In the genomic region with DNA sequence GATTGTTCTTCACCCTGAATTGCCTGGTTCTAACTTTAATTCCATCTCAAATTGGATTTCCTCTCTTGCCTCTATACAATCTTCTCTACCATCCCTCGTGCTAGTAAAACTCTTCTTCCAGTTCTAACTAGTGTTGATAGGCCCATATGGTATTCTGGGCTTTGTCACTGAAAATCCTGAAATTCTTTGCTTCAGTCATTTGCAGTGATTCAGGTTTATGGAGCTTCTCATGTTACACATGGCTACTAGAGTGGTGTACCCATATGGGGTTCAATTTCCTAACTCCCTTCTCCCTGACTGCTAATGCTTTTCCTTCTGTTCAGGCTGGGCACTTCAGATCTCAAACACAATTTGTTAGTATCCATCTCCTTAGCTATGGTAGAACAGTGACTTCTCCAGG, we compare ENCODE assay signal across 26 cellular contexts.
DNase-seq lines count a peak whose midpoint lies in the region; ATAC-seq and TF ChIP-seq lines count a peak whose summit lies in the region.
"Had no signal": no experiment of that assay in that cellular context is flagged by ENCODE, and none has a peak within 500 bp of the region (broad histone marks: within the 10 kb centered on the region; RNA-seq: fewer than 3 reads in every experiment).

No MANE protein-coding gene starts in this region.

- H3K36me3 Mint-ChIP-seq in WTC11 = no peaks in the 10 kb centered on the region
- H3K36me3 Mint-ChIP-seq in activated CD8-positive, alpha-beta memory T cell treated with anti-CD3 and anti-CD28 coated beads, Interleukin-2, amount 10 ng/mL, durations not matched to agents 7 days and 5 days = no peaks in the 10 kb centered on the region
- H3K36me3 Mint-ChIP-seq: T-cell had no signal

- POLR2A ChIA-PET in WTC11 (lab: Charles Lee) = no interaction called here

- CTCF ChIA-PET in WTC11 (lab: Charles Lee) = no interaction called here
- CTCF ChIA-PET in activated CD8-positive, alpha-beta memory T cell treated with anti-CD3 and anti-CD28 coated beads, Interleukin-2, amount 10 ng/mL, durations not matched to agents 7 days and 5 days (lab: Charles Lee) = no interaction called here

- no peak overlapping the region for H3K4me3 Mint-ChIP-seq in WTC11
- no peak overlapping the region for H3K4me3 Mint-ChIP-seq in activated CD8-positive, alpha-beta memory T cell treated with anti-CD3 and anti-CD28 coated beads, Interleukin-2, amount 10 ng/mL, durations not matched to agents 7 days and 5 days
- H3K4me3 Mint-ChIP-seq: activated T-cell treated with anti-CD3 and anti-CD28 coated beads, Interleukin-2, amount 50 U/mL, for 72 hours; naive thymus-derived CD8-positive, alpha-beta T cell; T-cell had no signal

- ATAC-seq in HG03045 (IDR thresholded peaks at IDR 0.05; ENCODE audit: unreplicated experiment) (no peak), WTC11 (no peak)
- ATAC-seq in activated CD8-positive, alpha-beta memory T cell treated with anti-CD3 and anti-CD28 coated beads, Interleukin-2, amount 10 ng/mL, durations not matched to agents 7 days and 5 days = no peak
- ATAC-seq: activated T-cell treated with anti-CD3 and anti-CD28 coated beads, Interleukin-2, amount 50 U/mL, for 72 hours; body of pancreas; naive thymus-derived CD8-positive, alpha-beta T cell; psoas muscle; sciatic nerve; T-cell had no signal

- no peaks in the 10 kb centered on the region for H3K27me3 Mint-ChIP-seq in WTC11 (ENCODE audit: low read depth)
- H3K27me3 Mint-ChIP-seq in activated CD8-positive, alpha-beta memory T cell treated with anti-CD3 and anti-CD28 coated beads, Interleukin-2, amount 10 ng/mL, durations not matched to agents 7 days and 5 days = no peaks in the 10 kb centered on the region
- H3K27me3 Mint-ChIP-seq: naive thymus-derived CD8-positive, alpha-beta T cell; T-cell had no signal

- DNase-seq in AG08396 (ENCODE audit: low spot score) = peak; percentile 7
- DNase-seq in GM03348 (ENCODE audit: low spot score) = peak; percentile 5
- peak; percentile 98 for DNase-seq in NCI-H524 treated with DMSO at 0.1 percent for 48 hours (lab: John Stamatoyannopoulos, UW)
- peak; percentile 14 to 59 for DNase-seq in foreskin fibroblast
- no peak for DNase-seq in stimulated activated naive CD4-positive, alpha-beta T cell (lab: John Stamatoyannopoulos, UW)
- no peak for DNase-seq in WTC11 (ENCODE audit: low spot score)
- DNase-seq in activated CD8-positive, alpha-beta memory T cell treated with anti-CD3 and anti-CD28 coated beads, Interleukin-2, amount 10 ng/mL, durations not matched to agents 7 days and 5 days = no peak
- DNase-seq: activated T-cell treated with anti-CD3 and anti-CD28 coated beads, Interleukin-2, amount 50 U/mL, for 72 hours; body of pancreas; C1 segment of cervical spinal cord; DMS79; esophagus squamous epithelium; GF-D8; GM23248; kidney glomerular epithelial cell; naive thymus-derived CD8-positive, alpha-beta T cell; NCI-H1048; NCI-H1694; NCI-H526 treated with DMSO at 0.1 percent for 48 hours; nucleus accumbens; psoas muscle; stimulated activated CD4-positive, alpha-beta T cell treated with anti-CD3 and anti-CD28 coated beads, Interleukin-4, amount 100 ng/mL, for 1 hour; T-cell had no signal

- no peak overlapping the region for H3K4me3 ChIP-seq in foreskin fibroblast (ENCODE audit: low read depth in 1 of 2, low read length in 2 of 2)
- H3K4me3 ChIP-seq: body of pancreas, esophagus squamous epithelium, GM23248, psoas muscle, tibial nerve had no signal

- H3K9me3 Mint-ChIP-seq in WTC11 = peaks cover 8% of the 10 kb centered on the region; the same call in 1 of the 2 replicates
- peaks cover 4% of the 10 kb centered on the region for H3K9me3 Mint-ChIP-seq in activated CD8-positive, alpha-beta memory T cell treated with anti-CD3 and anti-CD28 coated beads, Interleukin-2, amount 10 ng/mL, durations not matched to agents 7 days and 5 days (ENCODE audit: low read depth)

- TF ChIP-seq CTCF in foreskin fibroblast (IDR thresholded peaks at IDR 0.05; ENCODE audit: low read depth, low read length) (no peak), WTC11 (IDR thresholded peaks at IDR 0.05) (no peak)

- peaks cover 35% of the 10 kb centered on the region for H3K4me1 Mint-ChIP-seq in WTC11
- no peaks in the 10 kb centered on the region for H3K4me1 Mint-ChIP-seq in activated CD8-positive, alpha-beta memory T cell treated with anti-CD3 and anti-CD28 coated beads, Interleukin-2, amount 10 ng/mL, durations not matched to agents 7 days and 5 days
- H3K4me1 Mint-ChIP-seq: naive thymus-derived CD8-positive, alpha-beta T cell; T-cell had no signal

- H3K27ac Mint-ChIP-seq in WTC11 = no peak overlapping the region
- no peak overlapping the region for H3K27ac Mint-ChIP-seq in activated CD8-positive, alpha-beta memory T cell treated with anti-CD3 and anti-CD28 coated beads, Interleukin-2, amount 10 ng/mL, durations not matched to agents 7 days and 5 days
- H3K27ac Mint-ChIP-seq: activated T-cell treated with anti-CD3 and anti-CD28 coated beads, Interleukin-2, amount 50 U/mL, for 72 hours; naive thymus-derived CD8-positive, alpha-beta T cell; T-cell had no signal

TF ChIP-seq in WTC11, 78 proteins besides CTCF, POLR2A, EP300 and RAD21 (continues in another document):
- TF ChIP-seq SP1 (CRISPR knock-in tag; conservative IDR thresholded peaks at IDR 0.05) (no peak), CBFB (CRISPR knock-in tag; IDR thresholded peaks at IDR 0.05; ENCODE audit: low read depth) (no peak), TEAD4 (CRISPR knock-in tag; IDR thresholded peaks at IDR 0.05) (no peak), SOX15 (CRISPR knock-in tag; IDR thresholded peaks at IDR 0.05) (no peak), KAT7 (CRISPR knock-in tag; IDR thresholded peaks at IDR 0.05; ENCODE audit: borderline replicate concordance) (no peak), ZNF263 (CRISPR knock-in tag; IDR thresholded peaks at IDR 0.05; ENCODE audit: low read depth) (no peak), IRF2 (CRISPR knock-in tag; IDR thresholded peaks at IDR 0.05; ENCODE audit: borderline replicate concordance, low read depth) (no peak), JAZF1 (CRISPR knock-in tag; IDR thresholded peaks at IDR 0.05) (no peak)
- TF ChIP-seq, protein P1, sequence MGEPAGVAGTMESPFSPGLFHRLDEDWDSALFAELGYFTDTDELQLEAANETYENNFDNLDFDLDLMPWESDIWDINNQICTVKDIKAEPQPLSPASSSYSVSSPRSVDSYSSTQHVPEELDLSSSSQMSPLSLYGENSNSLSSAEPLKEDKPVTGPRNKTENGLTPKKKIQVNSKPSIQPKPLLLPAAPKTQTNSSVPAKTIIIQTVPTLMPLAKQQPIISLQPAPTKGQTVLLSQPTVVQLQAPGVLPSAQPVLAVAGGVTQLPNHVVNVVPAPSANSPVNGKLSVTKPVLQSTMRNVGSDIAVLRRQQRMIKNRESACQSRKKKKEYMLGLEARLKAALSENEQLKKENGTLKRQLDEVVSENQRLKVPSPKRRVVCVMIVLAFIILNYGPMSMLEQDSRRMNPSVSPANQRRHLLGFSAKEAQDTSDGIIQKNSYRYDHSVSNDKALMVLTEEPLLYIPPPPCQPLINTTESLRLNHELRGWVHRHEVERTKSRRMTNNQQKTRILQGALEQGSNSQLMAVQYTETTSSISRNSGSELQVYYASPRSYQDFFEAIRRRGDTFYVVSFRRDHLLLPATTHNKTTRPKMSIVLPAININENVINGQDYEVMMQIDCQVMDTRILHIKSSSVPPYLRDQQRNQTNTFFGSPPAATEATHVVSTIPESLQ (CRISPR knock-in tag; IDR thresholded peaks at IDR 0.05) = no peak
- TF ChIP-seq, protein P2, sequence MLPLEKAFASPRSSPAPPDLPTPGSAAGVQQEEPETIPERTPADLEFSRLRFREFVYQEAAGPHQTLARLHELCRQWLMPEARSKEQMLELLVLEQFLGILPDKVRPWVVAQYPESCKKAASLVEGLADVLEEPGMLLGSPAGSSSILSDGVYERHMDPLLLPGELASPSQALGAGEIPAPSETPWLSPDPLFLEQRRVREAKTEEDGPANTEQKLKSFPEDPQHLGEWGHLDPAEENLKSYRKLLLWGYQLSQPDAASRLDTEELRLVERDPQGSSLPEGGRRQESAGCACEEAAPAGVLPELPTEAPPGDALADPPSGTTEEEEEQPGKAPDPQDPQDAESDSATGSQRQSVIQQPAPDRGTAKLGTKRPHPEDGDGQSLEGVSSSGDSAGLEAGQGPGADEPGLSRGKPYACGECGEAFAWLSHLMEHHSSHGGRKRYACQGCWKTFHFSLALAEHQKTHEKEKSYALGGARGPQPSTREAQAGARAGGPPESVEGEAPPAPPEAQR (CRISPR knock-in tag; IDR thresholded peaks at IDR 0.05) = no peak
- TF ChIP-seq, protein P3, sequence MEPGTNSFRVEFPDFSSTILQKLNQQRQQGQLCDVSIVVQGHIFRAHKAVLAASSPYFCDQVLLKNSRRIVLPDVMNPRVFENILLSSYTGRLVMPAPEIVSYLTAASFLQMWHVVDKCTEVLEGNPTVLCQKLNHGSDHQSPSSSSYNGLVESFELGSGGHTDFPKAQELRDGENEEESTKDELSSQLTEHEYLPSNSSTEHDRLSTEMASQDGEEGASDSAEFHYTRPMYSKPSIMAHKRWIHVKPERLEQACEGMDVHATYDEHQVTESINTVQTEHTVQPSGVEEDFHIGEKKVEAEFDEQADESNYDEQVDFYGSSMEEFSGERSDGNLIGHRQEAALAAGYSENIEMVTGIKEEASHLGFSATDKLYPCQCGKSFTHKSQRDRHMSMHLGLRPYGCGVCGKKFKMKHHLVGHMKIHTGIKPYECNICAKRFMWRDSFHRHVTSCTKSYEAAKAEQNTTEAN (CRISPR knock-in tag; IDR thresholded peaks at IDR 0.05) = no peak

Comparison
In these comparisons a context has a peak if more than half of its experiments do, and no peak if none do; other contexts are left out.
1. DNase-seq: peak in AG08396 (single experiment), GM03348 (single experiment), NCI-H524 treated with DMSO at 0.1 percent for 48 hours (single experiment) and foreskin fibroblast (2 of 2); none in stimulated activated naive CD4-positive, alpha-beta T cell (0 of 6), WTC11 (single experiment) and activated CD8-positive, alpha-beta memory T cell treated with anti-CD3 and anti-CD28 coated beads, Interleukin-2, amount 10 ng/mL, durations not matched to agents 7 days and 5 days (single experiment).